Comparison of ENCODE assay signal across 2 cellular contexts in genomic region chr3:14300721-14301377, GRCh38.
TF ChIP-seq lines count a peak whose summit lies in the region.

No MANE protein-coding gene starts in this region.

TF ChIP-seq in HCT116, 20 proteins besides CTCF, POLR2A, EP300 and RAD21:
- TF ChIP-seq SIN3A (IDR thresholded peaks at IDR 0.05; ENCODE audit: low read depth) (no peak), CBX3 (IDR thresholded peaks at IDR 0.05; ENCODE audit: low read depth) (no peak), EZH2 (IDR thresholded peaks at IDR 0.05) (no peak), CEBPB (IDR thresholded peaks at IDR 0.05; ENCODE audit: low read depth) (no peak), TCF7L2 (IDR thresholded peaks at IDR 0.05; ENCODE audit: borderline replicate concordance, extremely low read depth, insufficient read depth, insufficient read length) (no peak), EGR1 (IDR thresholded peaks at IDR 0.05; ENCODE audit: low read depth) (no peak), FOSL1 (IDR thresholded peaks at IDR 0.05; ENCODE audit: low read depth) (no peak)

TF ChIP-seq in H1, 55 proteins besides CTCF, POLR2A, EP300 and RAD21:
- no peak for TF ChIP-seq BACH1 (IDR thresholded peaks at IDR 0.05; ENCODE audit: low read length)
- TF ChIP-seq, protein P1, sequence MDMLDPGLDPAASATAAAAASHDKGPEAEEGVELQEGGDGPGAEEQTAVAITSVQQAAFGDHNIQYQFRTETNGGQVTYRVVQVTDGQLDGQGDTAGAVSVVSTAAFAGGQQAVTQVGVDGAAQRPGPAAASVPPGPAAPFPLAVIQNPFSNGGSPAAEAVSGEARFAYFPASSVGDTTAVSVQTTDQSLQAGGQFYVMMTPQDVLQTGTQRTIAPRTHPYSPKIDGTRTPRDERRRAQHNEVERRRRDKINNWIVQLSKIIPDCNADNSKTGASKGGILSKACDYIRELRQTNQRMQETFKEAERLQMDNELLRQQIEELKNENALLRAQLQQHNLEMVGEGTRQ (IDR thresholded peaks at IDR 0.05; ENCODE audit: low read length), result no peak
- no peak for TF ChIP-seq TBP (IDR thresholded peaks at IDR 0.05; ENCODE audit: low read depth, low read length)
- TF ChIP-seq MAFK (IDR thresholded peaks at IDR 0.05; ENCODE audit: low read depth, low read length), result no peak
- TF ChIP-seq NANOG (IDR thresholded peaks at IDR 0.05; ENCODE audit: insufficient read depth, low read depth, low read length, poor library complexity, severe bottlenecking), result no peak
- TF ChIP-seq, protein P2, sequence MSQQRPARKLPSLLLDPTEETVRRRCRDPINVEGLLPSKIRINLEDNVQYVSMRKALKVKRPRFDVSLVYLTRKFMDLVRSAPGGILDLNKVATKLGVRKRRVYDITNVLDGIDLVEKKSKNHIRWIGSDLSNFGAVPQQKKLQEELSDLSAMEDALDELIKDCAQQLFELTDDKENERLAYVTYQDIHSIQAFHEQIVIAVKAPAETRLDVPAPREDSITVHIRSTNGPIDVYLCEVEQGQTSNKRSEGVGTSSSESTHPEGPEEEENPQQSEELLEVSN (IDR thresholded peaks at IDR 0.05), result no peak
- no peak for TF ChIP-seq NRF1 (IDR thresholded peaks at IDR 0.05; ENCODE audit: low read depth, low read length)
- no peak for TF ChIP-seq EGR1 (IDR thresholded peaks at IDR 0.05; ENCODE audit: borderline replicate concordance, low read depth, low read length)
- no peak for TF ChIP-seq GTF2F1 (IDR thresholded peaks at IDR 0.05; ENCODE audit: borderline replicate concordance, low read depth, low read length)
- TF ChIP-seq SRF (IDR thresholded peaks at IDR 0.05; ENCODE audit: low read depth, low read length), result no peak
- TF ChIP-seq KDM1A (IDR thresholded peaks at IDR 0.05; ENCODE audit: borderline replicate concordance, low read length), result no peak
- no peak for TF ChIP-seq ATF3 (IDR thresholded peaks at IDR 0.05; ENCODE audit: insufficient read depth, low read depth, low read length)
- no peak for TF ChIP-seq RFX5 (IDR thresholded peaks at IDR 0.05; ENCODE audit: borderline replicate concordance, low read depth, low read length)
- TF ChIP-seq KDM5A (IDR thresholded peaks at IDR 0.05; ENCODE audit: low read length), result no peak
- TF ChIP-seq YY1 (IDR thresholded peaks at IDR 0.05; ENCODE audit: low read depth, low read length), result no peak
- no peak for TF ChIP-seq TAF7 (optimal IDR thresholded peaks at IDR 0.05; ENCODE audit: borderline replicate concordance, low read depth, low read length)
- TF ChIP-seq CHD1 (IDR thresholded peaks at IDR 0.05; ENCODE audit: low read depth, low read length), result no peak
- TF ChIP-seq TEAD4 (IDR thresholded peaks at IDR 0.05; ENCODE audit: low read depth, low read length), result no peak
- no peak for TF ChIP-seq RNF2 (IDR thresholded peaks at IDR 0.05; ENCODE audit: borderline replicate concordance, low read depth, low read length, missing control alignments, poor library complexity, severe bottlenecking)
- TF ChIP-seq BCL11A (IDR thresholded peaks at IDR 0.05; ENCODE audit: low read depth in 2 of 2, low read length in 2 of 2), result no peak
